ENCODE assay signal across 25 cellular contexts in the genomic region with DNA sequence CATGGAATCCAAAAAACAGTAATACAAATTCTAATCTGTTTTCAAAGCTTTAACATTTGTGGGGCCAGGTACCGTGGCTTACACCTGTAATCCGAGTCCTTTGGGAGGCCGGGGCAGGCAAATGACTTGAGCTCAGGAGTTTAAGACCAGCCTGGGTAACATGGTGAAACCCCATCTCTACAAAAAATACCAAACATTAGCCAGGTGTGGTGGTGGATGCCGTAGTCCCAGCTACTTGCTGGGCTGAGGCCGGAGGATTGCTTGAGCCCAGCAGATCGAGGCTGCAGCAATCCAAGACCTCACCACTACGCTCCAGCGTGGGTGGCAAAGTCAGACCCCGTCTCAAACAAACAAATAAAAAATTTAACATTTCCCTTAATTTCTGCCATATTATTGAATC.
"Had no signal": no experiment of that assay in that cellular context is flagged by ENCODE, and none has a peak within 500 bp of the region (broad histone marks: within the 10 kb centered on the region; RNA-seq: fewer than 3 reads in every experiment).

No MANE protein-coding gene starts in this region.

- H3K36me3 Mint-ChIP-seq: memory B cell; naive thymus-derived CD4-positive, alpha-beta T cell had no signal

- H3K27ac Mint-ChIP-seq: effector memory CD8-positive, alpha-beta T cell; memory B cell; naive thymus-derived CD4-positive, alpha-beta T cell had no signal

- H3K27ac ChIP-seq: coronary artery, dorsolateral prefrontal cortex, esophagus squamous epithelium, gastrocnemius medialis, heart right ventricle, left lung, lower lobe of right lung had no signal

- H3K4me3 ChIP-seq: coronary artery, dorsolateral prefrontal cortex, esophagus squamous epithelium, gastrocnemius medialis, heart right ventricle, left lung, lower lobe of right lung had no signal

- H3K27me3 ChIP-seq: gastrocnemius medialis had no signal

- FAIRE-seq: colon, endothelial cell of umbilical vein, islet of Langerhans had no signal

- DNase-seq: cerebellar nuclear complex; dermis blood vessel endothelial cell; dorsolateral prefrontal cortex; effector CD8-positive, alpha-beta T cell; effector memory CD8-positive, alpha-beta T cell; esophagus squamous epithelium; foreskin fibroblast; foreskin melanocyte; gastrocnemius medialis; glutamatergic neuron; heart right ventricle; hippocampal formation; left cardiac atrium; left ventricle myocardium superior; lower lobe of right lung; mammary epithelial cell; mesendoderm; midbrain; naive thymus-derived CD4-positive, alpha-beta T cell had no signal

- H3K36me3 ChIP-seq: esophagus squamous epithelium, gastrocnemius medialis, heart right ventricle, left lung, lower lobe of right lung had no signal

- ATAC-seq: effector memory CD8-positive, alpha-beta T cell; gastrocnemius medialis; heart right ventricle; left cardiac atrium; left lung; left ventricle myocardium superior; lower lobe of right lung; naive thymus-derived CD4-positive, alpha-beta T cell had no signal

- H3K9me3 ChIP-seq: esophagus squamous epithelium, gastrocnemius medialis, heart right ventricle, left lung, lower lobe of right lung had no signal

- H3K4me1 ChIP-seq: esophagus squamous epithelium, gastrocnemius medialis, heart right ventricle, left lung, lower lobe of right lung had no signal

- H3K4me3 Mint-ChIP-seq: effector memory CD8-positive, alpha-beta T cell; memory B cell; naive thymus-derived CD4-positive, alpha-beta T cell had no signal

- H3K4me1 Mint-ChIP-seq: memory B cell; naive thymus-derived CD4-positive, alpha-beta T cell had no signal
